ENCODE assay signal across 8 cellular contexts in genomic region chr3:14177580-14178246, GRCh38. TPM values are rescaled to one million over a fixed set of nuclear protein-coding genes. Genes with fewer than 3 reads are reported as not detected.
A peak's percentile ranks its signal among the peaks of the same experiment; 100 is the strongest.
DNase-seq lines count a peak whose midpoint lies in the region; ATAC-seq, FAIRE-seq and TF ChIP-seq lines count a peak whose summit lies in the region.

No MANE protein-coding gene starts in this region.

- no peaks in the 10 kb centered on the region for H3K9me3 ChIP-seq in T-helper 17 cell (ENCODE audit: control insufficient read depth, low read length, poor library complexity, severe bottlenecking)
- no peaks in the 10 kb centered on the region for H3K9me3 ChIP-seq in pancreas

- H3K27me3 Mint-ChIP-seq in T-helper 17 cell: no peaks in the 10 kb centered on the region

- peak overlapping the region; percentile 92 to 94 (median 93) for H3K27ac ChIP-seq in pancreas

- WGBS in pancreas, 2 donors: 3% methylated on average over 10 of the region's 10 CpGs

- peaks cover 54% of the 10 kb centered on the region for H3K4me1 Mint-ChIP-seq in T-helper 17 cell

- H3K4me1 ChIP-seq in pancreas: peaks cover 8 to 29% (median 16%) of the 10 kb centered on the region in 3 donors

- H3K4me3 Mint-ChIP-seq in T-helper 17 cell: peak overlapping the region; percentile 99

- intact Hi-C loops in pancreas (cut with DNase I): no loop called here

- peak overlapping the region; percentile 96 for H3K27ac Mint-ChIP-seq in T-helper 17 cell

- DNase-seq in NCI-H2029 (lab: John Stamatoyannopoulos, UW) (peak; percentile 51), NCI-H2029 treated with DMSO at 0.1 percent for 48 hours (lab: John Stamatoyannopoulos, UW) (no peak), T-helper 17 cell (no peak), foreskin fibroblast (no peak), pancreas (no peak), DMS79 (lab: John Stamatoyannopoulos, UW) (no peak)
- no peak for DNase-seq in stimulated activated CD4-positive, alpha-beta T cell treated with anti-CD3 and anti-CD28 coated beads, Interleukin-2, amount 100 ng/mL, for 48 hours

- no peaks in the 10 kb centered on the region for H3K27me3 ChIP-seq in pancreas

- H3K36me3 Mint-ChIP-seq in T-helper 17 cell (ENCODE audit: low read depth): peaks cover 3% of the 10 kb centered on the region

- H3K4me3 ChIP-seq in foreskin fibroblast (ENCODE audit: low read depth in 1 of 2, low read length in 2 of 2): peak overlapping the region; percentile 78 to 99
- peak overlapping the region; percentile 84 to 94 (median 88) for H3K4me3 ChIP-seq in pancreas

- peaks cover 0 to 13% (median 0%) of the 10 kb centered on the region in 3 donors for H3K36me3 ChIP-seq in pancreas

- no peak for FAIRE-seq in pancreas (lab: Jason Lieb, UNC)

- ATAC-seq in HG03039 (IDR thresholded peaks at IDR 0.05; ENCODE audit: unreplicated experiment) (peak; percentile 11), T-helper 17 cell (peak; percentile 3), pancreas (peak in 2 of 4 donors; percentile 24 to 28)

- TF ChIP-seq CTCF in foreskin fibroblast (IDR thresholded peaks at IDR 0.05; ENCODE audit: low read depth, low read length): no peak
- no peak for TF ChIP-seq CTCF in pancreas (IDR thresholded peaks at IDR 0.05)

RNA-seq across cellular contexts. Expression of gene XPC, which starts 0.7 kb away (rescaled TPM):
- total RNA-seq in T-helper 17 cell (10 to 100 TPM; 65.0 to 76.4 TPM), pancreas (10 to 100 TPM; 14.2 to 29.9 (median 19.5) TPM)
- 10 to 100 TPM; 17.2 to 26.7 TPM for polyA plus RNA-seq in pancreas

RNA-seq across cellular contexts. Expression of gene LSM3, which starts 0.9 kb away (rescaled TPM):
- total RNA-seq in T-helper 17 cell (1 to 10 TPM; 5.5 to 6.3 TPM), pancreas (1 to 10 TPM; 3.2 to 5.0 (median 4.3) TPM)
- 1 to 10 TPM; 3.7 to 7.9 TPM for polyA plus RNA-seq in pancreas

RNA-seq across cellular contexts. Expression of gene TMEM43, which starts 52.9 kb away (rescaled TPM):
- total RNA-seq in T-helper 17 cell (10 to 100 TPM; 45.6 to 51.4 TPM), pancreas (10 to 100 TPM; 11.2 to 31.2 (median 17.6) TPM)
- polyA plus RNA-seq in pancreas: 10 to 100 TPM; 13.5 to 22.8 TPM

RNA-seq across cellular contexts. Expression of gene CHCHD4, which starts 53.0 kb away (rescaled TPM):
- total RNA-seq in T-helper 17 cell (1 to 10 TPM; 2.7 to 3.6 TPM), pancreas (1 to 10 TPM; 3.2 to 6.0 (median 5.3) TPM)
- 1 to 10 TPM; 3.4 to 8.6 TPM for polyA plus RNA-seq in pancreas
